1 cellular context compared by ENCODE assay signal in genomic region chr1:84724128-84724860, GRCh38.
TF ChIP-seq lines count a peak whose summit lies in the region.

No MANE protein-coding gene starts in this region.

TF ChIP-seq in K562, 482 proteins besides CTCF, POLR2A, EP300 and RAD21 (continued from another document and continues in another):
- TF ChIP-seq STAT5B (CRISPR knock-in tag; IDR thresholded peaks at IDR 0.05): no peak
- no peak for TF ChIP-seq GTF3C2 (IDR thresholded peaks at IDR 0.05; ENCODE audit: borderline replicate concordance, extremely low read depth, insufficient read length)
- TF ChIP-seq ATF7 (IDR thresholded peaks at IDR 0.05): peak; percentile 35; the same call in 1 of the 2 replicates
- TF ChIP-seq IFI16 (CRISPR knock-in tag; IDR thresholded peaks at IDR 0.05): no peak
- no peak for TF ChIP-seq FUS (optimal IDR thresholded peaks at IDR 0.05; ENCODE audit: low read depth, low read length)
- TF ChIP-seq LCOR (CRISPR knock-in tag; IDR thresholded peaks at IDR 0.05): no peak
- TF ChIP-seq ZNF551 (CRISPR knock-in tag; IDR thresholded peaks at IDR 0.05): no peak
- TF ChIP-seq ZNF586 (CRISPR knock-in tag; conservative IDR thresholded peaks at IDR 0.05): no peak
- TF ChIP-seq GTF2A2 (tag; IDR thresholded peaks at IDR 0.05): no peak
- peak in 1 of 3 experiments; percentile 32 for TF ChIP-seq YY1 (IDR thresholded peaks at IDR 0.05; ENCODE audit: borderline replicate concordance in 1 of 3, control insufficient read depth in 1 of 3, extremely low read depth in 1 of 3, insufficient read depth in 3 of 3, insufficient read length in 1 of 3, insufficient replicate concordance in 2 of 3, low read depth in 1 of 3, low read length in 2 of 3)
- no peak for TF ChIP-seq BCOR (IDR thresholded peaks at IDR 0.05)
- no peak for TF ChIP-seq CAMTA2 (CRISPR knock-in tag; conservative IDR thresholded peaks at IDR 0.05)
- TF ChIP-seq TSHZ1 (CRISPR knock-in tag; IDR thresholded peaks at IDR 0.05): no peak
- TF ChIP-seq TEAD2 (tag; IDR thresholded peaks at IDR 0.05): no peak
- TF ChIP-seq PHTF2 (CRISPR knock-in tag; IDR thresholded peaks at IDR 0.05): no peak
- TF ChIP-seq ESRRA (IDR thresholded peaks at IDR 0.05; ENCODE audit: borderline replicate concordance, low read depth): no peak
- TF ChIP-seq POLR2B (IDR thresholded peaks at IDR 0.05; ENCODE audit: low read depth, partially characterized antibody): no peak
- no peak for TF ChIP-seq E2F4 (CRISPR knock-in tag; IDR thresholded peaks at IDR 0.05; ENCODE audit: low read depth)
- peak; percentile 24; the same call in 1 of the 2 replicates for TF ChIP-seq GABPB1 (CRISPR knock-in tag; IDR thresholded peaks at IDR 0.05)
- no peak for TF ChIP-seq CBX8 (IDR thresholded peaks at IDR 0.05; ENCODE audit: borderline replicate concordance, extremely low read depth, low read depth, low read length, poor library complexity, severe bottlenecking)
- TF ChIP-seq ZNF445 (CRISPR knock-in tag; IDR thresholded peaks at IDR 0.05; ENCODE audit: low read depth): no peak
- no peak for TF ChIP-seq ZNF146 (CRISPR knock-in tag; IDR thresholded peaks at IDR 0.05; ENCODE audit: unreplicated experiment)
- peak; percentile 78 for TF ChIP-seq ZNF24 (IDR thresholded peaks at IDR 0.05)
- no peak for TF ChIP-seq NFIC (IDR thresholded peaks at IDR 0.05)
- no peak for TF ChIP-seq POLR3G (IDR thresholded peaks at IDR 0.05; ENCODE audit: extremely low read depth, insufficient read length, insufficient replicate concordance)
- no peak for TF ChIP-seq HNRNPH1 (optimal IDR thresholded peaks at IDR 0.05; ENCODE audit: low read depth, low read length)
- TF ChIP-seq SMC3 (conservative IDR thresholded peaks at IDR 0.05; ENCODE audit: insufficient read depth, low read depth, low read length): peak; percentile 75
- TF ChIP-seq MAFF (IDR thresholded peaks at IDR 0.05; ENCODE audit: low read length): no peak
- no peak for TF ChIP-seq MYNN (IDR thresholded peaks at IDR 0.05)
- TF ChIP-seq MYNN (CRISPR knock-in tag; IDR thresholded peaks at IDR 0.05): no peak
- TF ChIP-seq DNMT1 (IDR thresholded peaks at IDR 0.05): no peak
- TF ChIP-seq NR2C1 (IDR thresholded peaks at IDR 0.05): no peak
- TF ChIP-seq NR2C1 (tag; IDR thresholded peaks at IDR 0.05): no peak
- TF ChIP-seq TEAD1 (CRISPR knock-in tag; IDR thresholded peaks at IDR 0.05): no peak
- peak; percentile 81 for TF ChIP-seq ZNF316 (IDR thresholded peaks at IDR 0.05)
- no peak for TF ChIP-seq MEF2D (tag; conservative IDR thresholded peaks at IDR 0.05; ENCODE audit: low read depth)
- TF ChIP-seq NFRKB (IDR thresholded peaks at IDR 0.05; ENCODE audit: low read depth): no peak
- no peak for TF ChIP-seq ZC3H4 (CRISPR knock-in tag; IDR thresholded peaks at IDR 0.05; ENCODE audit: borderline replicate concordance)
- no peak for TF ChIP-seq CBFB (CRISPR knock-in tag; IDR thresholded peaks at IDR 0.05)
- TF ChIP-seq ATF1 (CRISPR knock-in tag; IDR thresholded peaks at IDR 0.05): no peak
- peak; percentile 43; the same call in 1 of the 2 replicates for TF ChIP-seq ATF1 (tag; IDR thresholded peaks at IDR 0.05)
- no peak for TF ChIP-seq BACH1 (tag; IDR thresholded peaks at IDR 0.05)
- TF ChIP-seq JUND (IDR thresholded peaks at IDR 0.05; ENCODE audit: borderline replicate concordance, low read depth, low read length): no peak
- TF ChIP-seq JUND (tag; IDR thresholded peaks at IDR 0.05; ENCODE audit: borderline replicate concordance, low read depth, low read length): peak; percentile 43; the same call in 1 of the 3 replicates
- no peak for TF ChIP-seq CBX2 (IDR thresholded peaks at IDR 0.05; ENCODE audit: insufficient read depth, low read length, poor library complexity, severe bottlenecking)
- peak; percentile 32; the same call in 1 of the 2 replicates for TF ChIP-seq ZBTB33 (CRISPR knock-in tag; IDR thresholded peaks at IDR 0.05)
- TF ChIP-seq CBX3 (IDR thresholded peaks at IDR 0.05; ENCODE audit: borderline replicate concordance in 1 of 2, low read length in 2 of 2): 0 out of 3 replicates have a peak, but pooled peaks of 1 of the 2 experiments have one; percentile 48
- TF ChIP-seq HDGF (IDR thresholded peaks at IDR 0.05): no peak
- TF ChIP-seq DDX20 (tag; IDR thresholded peaks at IDR 0.05; ENCODE audit: low read depth): no peak
- TF ChIP-seq HOXB6 (CRISPR knock-in tag; IDR thresholded peaks at IDR 0.05; ENCODE audit: borderline replicate concordance): no peak
- TF ChIP-seq MGA (IDR thresholded peaks at IDR 0.05): no peak
